13 cellular contexts compared by ENCODE assay signal in genomic region chr17:28722413-28723158, GRCh38. TPM values are rescaled to one million over a fixed set of nuclear protein-coding genes. Genes with fewer than 3 reads are reported as not detected.
DNase-seq lines count a peak whose midpoint lies in the region; ATAC-seq, FAIRE-seq and TF ChIP-seq lines count a peak whose summit lies in the region.
"Had no signal": no experiment of that assay in that cellular context is flagged by ENCODE, and none has a peak within 500 bp of the region (broad histone marks: within the 10 kb centered on the region; RNA-seq: fewer than 3 reads in every experiment).

No MANE protein-coding gene starts in this region.

- H3K18ac ChIP-seq in H1 (ENCODE audit: extremely low read depth, low read length), result no peak overlapping the region

- TF ChIP-seq POLR2A in H1 (IDR thresholded peaks at IDR 0.05; ENCODE audit: control extremely low read depth in 1 of 2, low read depth in 2 of 2, low read length in 2 of 2), result peak in 1 of 2 experiments; percentile 38; a peak in 1 of 3 replicates

- ATAC-seq in psoas muscle (no peak), GM19463 (IDR thresholded peaks at IDR 0.05; ENCODE audit: unreplicated experiment) (no peak), HG02798 (IDR thresholded peaks at IDR 0.05; ENCODE audit: poor library complexity, unreplicated experiment) (no peak)
- ATAC-seq: pancreas had no signal

- H3K4me1 ChIP-seq in NT2/D1 (ENCODE audit: insufficient read depth, insufficient read length), result peaks cover 5% of the 10 kb centered on the region
- peaks cover 0 to 15% (median 6%) of the 10 kb centered on the region in 4 experiments; a peak in 6 of 7 replicates for H3K4me1 ChIP-seq in H1 (replicated peaks in 1 of 4; ENCODE audit: control insufficient read depth in 3 of 4, insufficient read depth in 4 of 4, low read length in 3 of 4)
- H3K4me1 ChIP-seq in psoas muscle, result peaks cover 37% of the 10 kb centered on the region

- POLR2A ChIA-PET in H1 (lab: Charles Lee; ENCODE audit: partially characterized antibody), result interaction anchor here (0.7 to 17.6 kb wide), 17 partner anchors 9 to 360 kb away, joined by 3 to 813 read pairs (median 6); partner anchors contain the start of genes BLTP2, FLOT2, PHF12 and PROCA1

- peak overlapping the region; percentile 99 for H3K4me3 Mint-ChIP-seq in activated CD4-positive, alpha-beta T cell treated with anti-CD3 and anti-CD28 coated beads, Interleukin-2, amount 10 ng/mL, durations not matched to agents 24 days and 14 days

- H3K27me3 ChIP-seq in NT2/D1 (ENCODE audit: insufficient read depth, insufficient read length) (no peaks in the 10 kb centered on the region), H1 (replicated peaks in 1 of 4; ENCODE audit: control insufficient read depth in 3 of 4, extremely low read depth in 1 of 4, insufficient read depth in 3 of 4, low read length in 3 of 4) (no peaks in the 10 kb centered on the region), psoas muscle (ENCODE audit: insufficient read depth in 3 of 3, low read length in 2 of 3) (peaks cover 0 to 5% (median 0%) of the 10 kb centered on the region in 3 donors)
- H3K27me3 ChIP-seq: pancreas had no signal

- intact Hi-C loops in activated CD4-positive, alpha-beta T cell treated with anti-CD3 and anti-CD28 coated beads, Interleukin-2, amount 10 ng/mL, durations not matched to agents 24 days and 14 days (cut with micrococcal nuclease), result loop anchor here (10.0 kb wide), 1 partner anchor 422 kb away; no protein-coding TSS in a partner anchor
- intact Hi-C loops in psoas muscle (cut with DNase I), result loop anchor here (10.0 kb wide), 1 partner anchor 392 kb away; no protein-coding TSS in a partner anchor

- no peak for TF ChIP-seq RAD21 in H1 (IDR thresholded peaks at IDR 0.05 in 1 of 2, conservative IDR thresholded peaks at IDR 0.05 in 1 of 2; ENCODE audit: low read depth in 2 of 2, low read length in 2 of 2)

- no peak overlapping the region for H4K5ac ChIP-seq in H1 (ENCODE audit: insufficient read length, low read depth, low read length)

- H3K9me3 ChIP-seq in NT2/D1 (ENCODE audit: insufficient read depth, low read length) (no peaks in the 10 kb centered on the region), H1 (ENCODE audit: insufficient read depth in 2 of 2, low read depth in 1 of 2, low read length in 1 of 2) (no peaks in the 10 kb centered on the region), psoas muscle (no peaks in the 10 kb centered on the region)
- H3K9me3 ChIP-seq: pancreas had no signal

- H2BK12ac ChIP-seq in H1 (ENCODE audit: low read depth, low read length), result no peak overlapping the region

- H3K4me3 ChIP-seq in NT2/D1 (ENCODE audit: insufficient read length, low read depth), result no peak overlapping the region
- peak overlapping the region in 2 of 4 experiments; percentile 5 to 39; a peak in 2 of 8 replicates for H3K4me3 ChIP-seq in H1 (ENCODE audit: extremely low read depth in 1 of 4, insufficient read depth in 2 of 4, low read depth in 3 of 4, low read length in 4 of 4)
- H3K4me3 ChIP-seq in psoas muscle, result peak overlapping the region; percentile 98

- H3K4ac ChIP-seq in H1 (replicated peaks; ENCODE audit: insufficient read length, low read depth, low read length), result no peak overlapping the region

- TF ChIP-seq CTCF in H1 (IDR thresholded peaks at IDR 0.05; ENCODE audit: control extremely low read depth in 1 of 3, insufficient read depth in 1 of 3, low read depth in 1 of 3, low read length in 3 of 3), result no peak
- TF ChIP-seq CTCF in psoas muscle (IDR thresholded peaks at IDR 0.05), result no peak

- H3K79me2 ChIP-seq in H1 (ENCODE audit: control insufficient read depth in 1 of 2, insufficient read depth in 2 of 2, low read length in 2 of 2), result peaks cover 5 to 37% of the 10 kb centered on the region in 2 experiments; a peak in 3 of 4 replicates

- peaks cover 47% of the 10 kb centered on the region for H3K36me3 ChIP-seq in NT2/D1 (ENCODE audit: insufficient read depth, insufficient read length, low read length)
- peaks cover 19 to 49% (median 36%) of the 10 kb centered on the region in 4 experiments for H3K36me3 ChIP-seq in H1 (ENCODE audit: control insufficient read depth in 2 of 4, insufficient read depth in 4 of 4, low read length in 3 of 4)
- H3K36me3 ChIP-seq in psoas muscle (ENCODE audit: insufficient read depth in 1 of 2, low read depth in 1 of 2), result peaks cover 0 to 44% of the 10 kb centered on the region in 2 donors

- H2BK15ac ChIP-seq in H1 (ENCODE audit: low read length), result no peak overlapping the region

- peak overlapping the region; percentile 40 to 87; a peak in 3 of 4 replicates for H3K4me2 ChIP-seq in H1 (ENCODE audit: insufficient read depth in 1 of 2, low read depth in 2 of 2, low read length in 2 of 2)

- no peak for TF ChIP-seq EP300 in H1 (IDR thresholded peaks at IDR 0.05; ENCODE audit: borderline replicate concordance in 1 of 2, low read depth in 2 of 2, low read length in 2 of 2)

- peaks cover 6 to 19% of the 10 kb centered on the region in 2 experiments for H4K20me1 ChIP-seq in H1 (replicated peaks in 1 of 2; ENCODE audit: control insufficient read depth in 1 of 2, insufficient read depth in 2 of 2, low read length in 2 of 2)

- no peak for DNase-seq in activated CD4-positive, alpha-beta T cell treated with anti-CD3 and anti-CD28 coated beads, Interleukin-2, amount 10 ng/mL, durations not matched to agents 24 days and 14 days
- no peak for DNase-seq in activated CD4-positive, alpha-beta T cell treated with anti-CD3 and anti-CD28 coated beads, Interleukin-2, amount 50 U/mL, for 1 hour
- no peak for DNase-seq in NT2/D1 (ENCODE audit: low read depth, low spot score)
- DNase-seq in H1 (ENCODE audit: low read depth in 1 of 2, low spot score in 2 of 2), result no peak
- no peak for DNase-seq in psoas muscle
- no peak for DNase-seq in DMS153 treated with DMSO at 0.1 percent for 48 hours (lab: John Stamatoyannopoulos, UW; ENCODE audit: unreplicated experiment)
- DNase-seq: cerebellar nuclear complex, H7, hypothalamus, NCI-H526 treated with DMSO at 0.1 percent for 48 hours had no signal

- H3K23ac ChIP-seq in H1 (ENCODE audit: insufficient read length), result no peak overlapping the region

- peaks cover 64% of the 10 kb centered on the region for H3K36me3 Mint-ChIP-seq in activated CD4-positive, alpha-beta T cell treated with anti-CD3 and anti-CD28 coated beads, Interleukin-2, amount 10 ng/mL, durations not matched to agents 24 days and 14 days (ENCODE audit: low read depth)

- H3K9me3 Mint-ChIP-seq in activated CD4-positive, alpha-beta T cell treated with anti-CD3 and anti-CD28 coated beads, Interleukin-2, amount 10 ng/mL, durations not matched to agents 24 days and 14 days, result no peaks in the 10 kb centered on the region

- H2BK120ac ChIP-seq in H1 (replicated peaks; ENCODE audit: low read depth, low read length), result no peak overlapping the region

- no peak overlapping the region for H2AK5ac ChIP-seq in H1 (ENCODE audit: low read depth, low read length)

- peak overlapping the region; percentile 7; the same call in 1 of the 2 replicates for H2BK5ac ChIP-seq in H1 (ENCODE audit: low read depth, low read length)

- no peak overlapping the region for H3K14ac ChIP-seq in H1 (ENCODE audit: insufficient read length)

- no peak overlapping the region for H4K91ac ChIP-seq in H1 (replicated peaks; ENCODE audit: insufficient read length, low read length)

- H3K56ac ChIP-seq in H1 (replicated peaks; ENCODE audit: insufficient read length, low read depth, low read length), result no peak overlapping the region

- 88% methylated on average over 7 of the region's 7 CpGs; no CpG with 5 or more reads in 1 of the 2 experiments for WGBS in H1 (ENCODE audit: extremely low coverage in 1 of 2, insufficient coverage in 1 of 2, insufficient read length in 1 of 2, insufficient replicate concordance in 2 of 2, low coverage in 1 of 2, low lambda C conversion rate in 2 of 2, missing lambda C conversion rate in 1 of 2), 2 experiments
- WGBS in psoas muscle, 3 donors, result 48 to 76% (median 67%) methylated on average over 7 of the region's 7 CpGs

- H3K27ac Mint-ChIP-seq in activated CD4-positive, alpha-beta T cell treated with anti-CD3 and anti-CD28 coated beads, Interleukin-2, amount 10 ng/mL, durations not matched to agents 24 days and 14 days, result peak overlapping the region; percentile 58

- H3K27me3 Mint-ChIP-seq in activated CD4-positive, alpha-beta T cell treated with anti-CD3 and anti-CD28 coated beads, Interleukin-2, amount 10 ng/mL, durations not matched to agents 24 days and 14 days, result peaks cover 10% of the 10 kb centered on the region

- H3K9ac ChIP-seq in NT2/D1 (ENCODE audit: insufficient read length, low read depth) (peak overlapping the region; percentile 71), H1 (replicated peaks in 1 of 4; ENCODE audit: extremely low read depth in 1 of 4, low read depth in 3 of 4, low read length in 3 of 4) (no peak overlapping the region; a peak in 2 of 7 replicates)

- no peak overlapping the region for H2AFZ ChIP-seq in H1 (ENCODE audit: low read length)

- CTCF ChIA-PET in H1 (lab: Charles Lee; ENCODE audit: partially characterized antibody), result interaction anchor here (1.1 to 16.9 kb wide), 3 partner anchors 18 to 181 kb away, joined by 3 to 316 read pairs (median 5); partner anchors contain the start of gene DHRS13

- no peak overlapping the region for H2BK20ac ChIP-seq in H1 (ENCODE audit: low read length)

- no peaks in the 10 kb centered on the region; the same call in 1 of the 2 replicates for H3K79me1 ChIP-seq in H1 (ENCODE audit: low read depth, low read length)

- peaks cover 66% of the 10 kb centered on the region for H3K4me1 Mint-ChIP-seq in activated CD4-positive, alpha-beta T cell treated with anti-CD3 and anti-CD28 coated beads, Interleukin-2, amount 10 ng/mL, durations not matched to agents 24 days and 14 days

- H3K27ac ChIP-seq in H1 (ENCODE audit: low read depth, low read length), result no peak overlapping the region
- no peak overlapping the region for H3K27ac ChIP-seq in psoas muscle
- H3K27ac ChIP-seq: pancreas had no signal

- peaks cover 26% of the 10 kb centered on the region for H3K23me2 ChIP-seq in H1 (ENCODE audit: low read depth, low read length)

- no peak for FAIRE-seq in H1 (lab: Jason Lieb, UNC)
- FAIRE-seq: pancreas had no signal

- H4K8ac ChIP-seq in H1 (ENCODE audit: extremely low read depth, insufficient read depth, low read length), result no peak overlapping the region

RNA-seq across cellular contexts. Expression of gene RPL23A, which starts 2.8 kb away (rescaled TPM):
- 1,588 and 1,610 TPM in 2 replicates for total RNA-seq in activated CD4-positive, alpha-beta T cell treated with anti-CD3 and anti-CD28 coated beads, Interleukin-2, amount 10 ng/mL, durations not matched to agents 24 days and 14 days
- total RNA-seq in H1 (2021; fragmentation: NEBNext Ultra II Directional; extraction: Animal tissue kit (Norgen Biotek cat#: 25700)), result 2,145 and 2,163 TPM in 2 replicates
- polyA plus RNA-seq in H1 (2011; rRNA removed) (884 and 1,227 TPM in 2 replicates), psoas muscle (1,000 to 10,000 TPM in 2 of 3 donors, 100 to 1,000 TPM in 1; 883 to 1,789 (median 1,153) TPM)
- 1,258 TPM for polyA plus RNA-seq in H1 (2011; cell fraction: cytosol; rRNA removed)
- polyA plus RNA-seq in H1 (2011; cell fraction: nucleus; rRNA removed), result 306 TPM
- polyA plus RNA-seq in H1 (2012, experiment 1 of 2), result 2,135 to 2,354 TPM (median 2,206 TPM) in 4 replicates
- 1,447 TPM for polyA plus RNA-seq in H1 (2012, experiment 2 of 2)
- polyA plus RNA-seq in H1 (2013, experiment 1 of 2), result 3,898 TPM
- 3,934 TPM for polyA plus RNA-seq in H1 (2013, experiment 2 of 2)
- polyA minus RNA-seq in H1 (2011; rRNA and poly(A)+ RNA removed), result 698 and 961 TPM in 2 replicates
- polyA minus RNA-seq in H1 (2011; cell fraction: cytosol; rRNA and poly(A)+ RNA removed), result 469 TPM
- 493 TPM for polyA minus RNA-seq in H1 (2011; cell fraction: nucleus; rRNA and poly(A)+ RNA removed)
- 1,000 to 10,000 TPM in 2 of 4 donors, 100 to 1,000 TPM in 2; 978 to 1,214 (median 1,068) TPM for total RNA-seq in psoas muscle

RNA-seq across cellular contexts. Expression of gene TLCD1, which starts 3.4 kb away (rescaled TPM):
- total RNA-seq in activated CD4-positive, alpha-beta T cell treated with anti-CD3 and anti-CD28 coated beads, Interleukin-2, amount 10 ng/mL, durations not matched to agents 24 days and 14 days, result 12.5 and 16.8 TPM in 2 replicates
- 40.7 and 45.3 TPM in 2 replicates for total RNA-seq in H1 (2021; fragmentation: NEBNext Ultra II Directional; extraction: Animal tissue kit (Norgen Biotek cat#: 25700))
- polyA plus RNA-seq in H1 (2011; rRNA removed), result 101 and 128 TPM in 2 replicates
- 68.5 TPM for polyA plus RNA-seq in H1 (2011; cell fraction: cytosol; rRNA removed)
- polyA plus RNA-seq in H1 (2011; cell fraction: nucleus; rRNA removed), result 49.5 TPM
- polyA plus RNA-seq in H1 (2012, experiment 1 of 2), result 52.1 to 60.3 TPM (median 56.3 TPM) in 4 replicates
- polyA plus RNA-seq in H1 (2012, experiment 2 of 2), result 75.5 TPM
- polyA plus RNA-seq in H1 (2013, experiment 1 of 2), result 78.2 TPM
- polyA plus RNA-seq in H1 (2013, experiment 2 of 2), result 86.3 TPM
- polyA minus RNA-seq in H1 (2011; rRNA and poly(A)+ RNA removed), result 56.0 and 64.2 TPM in 2 replicates
- polyA minus RNA-seq in H1 (2011; cell fraction: cytosol; rRNA and poly(A)+ RNA removed), result 19.7 TPM
- 40.5 TPM for polyA minus RNA-seq in H1 (2011; cell fraction: nucleus; rRNA and poly(A)+ RNA removed)
- total RNA-seq in psoas muscle, result 1 to 10 TPM in 1 of 4 donors, under 1 TPM in 2, not detected in 1; 0.77 to 1.9 (median 0.88) TPM
- 1 to 10 TPM in 2 of 3 donors, under 1 TPM in 1; 0.68 to 2.4 (median 1.3) TPM for polyA plus RNA-seq in psoas muscle

RNA-seq across cellular contexts. Expression of gene RAB34, which starts 4.9 kb away (rescaled TPM):
- total RNA-seq in activated CD4-positive, alpha-beta T cell treated with anti-CD3 and anti-CD28 coated beads, Interleukin-2, amount 10 ng/mL, durations not matched to agents 24 days and 14 days, result 19.2 and 20.6 TPM in 2 replicates
- 236 and 237 TPM in 2 replicates for total RNA-seq in H1 (2021; fragmentation: NEBNext Ultra II Directional; extraction: Animal tissue kit (Norgen Biotek cat#: 25700))
- polyA plus RNA-seq in H1 (2011; rRNA removed) (305 and 317 TPM in 2 replicates), psoas muscle (10 to 100 TPM in 2 of 3 donors, 1 to 10 TPM in 1; 9.1 to 21.0 (median 10.6) TPM)
- polyA plus RNA-seq in H1 (2011; cell fraction: cytosol; rRNA removed), result 271 TPM
- 400 TPM for polyA plus RNA-seq in H1 (2011; cell fraction: nucleus; rRNA removed)
- 251 to 292 TPM (median 264 TPM) in 4 replicates for polyA plus RNA-seq in H1 (2012, experiment 1 of 2)
- 494 TPM for polyA plus RNA-seq in H1 (2012, experiment 2 of 2)
- polyA plus RNA-seq in H1 (2013, experiment 1 of 2), result 193 TPM
- polyA plus RNA-seq in H1 (2013, experiment 2 of 2), result 187 TPM
- polyA minus RNA-seq in H1 (2011; rRNA and poly(A)+ RNA removed), result 277 and 302 TPM in 2 replicates
- 114 TPM for polyA minus RNA-seq in H1 (2011; cell fraction: cytosol; rRNA and poly(A)+ RNA removed)
- polyA minus RNA-seq in H1 (2011; cell fraction: nucleus; rRNA and poly(A)+ RNA removed), result 81.9 TPM
- total RNA-seq in psoas muscle, result 10 to 100 TPM in 1 of 4 donors, 1 to 10 TPM in 3; 7.8 to 12.2 (median 9.1) TPM

RNA-seq across cellular contexts. Expression of gene NEK8, which starts 6.0 kb away (rescaled TPM):
- 5.5 and 6.1 TPM in 2 replicates for total RNA-seq in activated CD4-positive, alpha-beta T cell treated with anti-CD3 and anti-CD28 coated beads, Interleukin-2, amount 10 ng/mL, durations not matched to agents 24 days and 14 days
- total RNA-seq in H1 (2021; fragmentation: NEBNext Ultra II Directional; extraction: Animal tissue kit (Norgen Biotek cat#: 25700)), result 14.9 and 16.8 TPM in 2 replicates
- polyA plus RNA-seq in H1 (2011; rRNA removed) (23.3 and 23.4 TPM in 2 replicates), psoas muscle (1 to 10 TPM in 1 of 3 donors, under 1 TPM in 2; 0.21 to 1.1 (median 0.80) TPM)
- 30.0 TPM for polyA plus RNA-seq in H1 (2011; cell fraction: cytosol; rRNA removed)
- polyA plus RNA-seq in H1 (2011; cell fraction: nucleus; rRNA removed), result 57.5 TPM
- polyA plus RNA-seq in H1 (2012, experiment 1 of 2), result 19.9 to 22.9 TPM (median 20.6 TPM) in 4 replicates
- 12.2 TPM for polyA plus RNA-seq in H1 (2012, experiment 2 of 2)
- 12.7 TPM for polyA plus RNA-seq in H1 (2013, experiment 1 of 2)
- polyA plus RNA-seq in H1 (2013, experiment 2 of 2), result 10.6 TPM
- 57.7 and 64.5 TPM in 2 replicates for polyA minus RNA-seq in H1 (2011; rRNA and poly(A)+ RNA removed)
- 11.2 TPM for polyA minus RNA-seq in H1 (2011; cell fraction: cytosol; rRNA and poly(A)+ RNA removed)
- 46.1 TPM for polyA minus RNA-seq in H1 (2011; cell fraction: nucleus; rRNA and poly(A)+ RNA removed)
- 1 to 10 TPM in 2 of 4 donors, under 1 TPM in 2; 0.60 to 1.5 (median 0.92) TPM for total RNA-seq in psoas muscle

RNA-seq across cellular contexts. Expression of gene PROCA1, which starts 10.9 kb away (rescaled TPM):
- total RNA-seq in activated CD4-positive, alpha-beta T cell treated with anti-CD3 and anti-CD28 coated beads, Interleukin-2, amount 10 ng/mL, durations not matched to agents 24 days and 14 days, result 6.0 TPM in 2 replicates
- 17.8 and 21.2 TPM in 2 replicates for total RNA-seq in H1 (2021; fragmentation: NEBNext Ultra II Directional; extraction: Animal tissue kit (Norgen Biotek cat#: 25700))
- polyA plus RNA-seq in H1 (2011; rRNA removed) (26.3 and 42.3 TPM in 2 replicates), psoas muscle (under 1 TPM; 0.32 to 0.51 (median 0.36) TPM)
- polyA plus RNA-seq in H1 (2011; cell fraction: cytosol; rRNA removed), result 47.1 TPM
- 78.8 TPM for polyA plus RNA-seq in H1 (2011; cell fraction: nucleus; rRNA removed)
- polyA plus RNA-seq in H1 (2012, experiment 1 of 2), result 21.7 to 36.5 TPM (median 29.5 TPM) in 4 replicates
- 9.9 TPM for polyA plus RNA-seq in H1 (2012, experiment 2 of 2)
- polyA plus RNA-seq in H1 (2013, experiment 1 of 2), result 33.5 TPM
- polyA plus RNA-seq in H1 (2013, experiment 2 of 2), result 30.2 TPM
- polyA minus RNA-seq in H1 (2011; rRNA and poly(A)+ RNA removed), result 8.5 and 15.4 TPM in 2 replicates
- 7.4 TPM for polyA minus RNA-seq in H1 (2011; cell fraction: cytosol; rRNA and poly(A)+ RNA removed)
- 19.6 TPM for polyA minus RNA-seq in H1 (2011; cell fraction: nucleus; rRNA and poly(A)+ RNA removed)
- total RNA-seq in psoas muscle, result 1 to 10 TPM in 1 of 4 donors, under 1 TPM in 3; 0.21 to 1.1 (median 0.32) TPM

Comparison
In these comparisons a context has a peak if more than half of its experiments do, and no peak if none do; other contexts are left out.
1. RNA of gene RAB34, which starts 4.9 kb away (total RNA-seq): 236 to 237 TPM in H1; 19.2 to 20.6 TPM in activated CD4-positive, alpha-beta T cell treated with anti-CD3 and anti-CD28 coated beads, Interleukin-2, amount 10 ng/mL, durations not matched to agents 24 days and 14 days and 7.8 to 12.2 TPM in psoas muscle; every median in the first group is over 10 times any median in the second.